19 cellular contexts compared by ENCODE assay signal in genomic region chr2:31012384-31012783, GRCh38.
"Had no signal": no experiment of that assay in that cellular context is flagged by ENCODE, and none has a peak within 500 bp of the region (broad histone marks: within the 10 kb centered on the region; RNA-seq: fewer than 3 reads in every experiment).

No MANE protein-coding gene starts in this region.

- H3K9me3 ChIP-seq: ascending aorta, breast epithelium, gastroesophageal sphincter, mucosa of descending colon, tibial nerve, uterus had no signal

- H3K4me1 ChIP-seq: ascending aorta, breast epithelium, tibial nerve, uterus had no signal

- H3K4me3 ChIP-seq: ascending aorta, breast epithelium, gastroesophageal sphincter, mucosa of descending colon, skin epidermis, tibial nerve, uterus had no signal

- H3K4me3 Mint-ChIP-seq: activated CD4-positive, alpha-beta memory T cell treated with anti-CD3 and anti-CD28 coated beads, Interleukin-2, amount 10 ng/mL, durations not matched to agents 7 days and 5 days; activated naive CD4-positive, alpha-beta T cell treated with anti-CD3 and anti-CD28 coated beads, Interleukin-2, amount 10 ng/mL, durations not matched to agents 7 days and 5 days; activated T-cell treated with anti-CD3 and anti-CD28 coated beads, Interleukin-2, amount 50 U/mL, for 24 hours; effector memory CD8-positive, alpha-beta T cell; naive thymus-derived CD8-positive, alpha-beta T cell had no signal

- H3K27me3 ChIP-seq: ascending aorta, breast epithelium, uterus had no signal

- H3K27me3 Mint-ChIP-seq: activated naive CD4-positive, alpha-beta T cell treated with anti-CD3 and anti-CD28 coated beads, Interleukin-2, amount 10 ng/mL, durations not matched to agents 7 days and 5 days had no signal

- H3K27ac Mint-ChIP-seq: activated CD4-positive, alpha-beta memory T cell treated with anti-CD3 and anti-CD28 coated beads, Interleukin-2, amount 10 ng/mL, durations not matched to agents 7 days and 5 days; activated naive CD4-positive, alpha-beta T cell treated with anti-CD3 and anti-CD28 coated beads, Interleukin-2, amount 10 ng/mL, durations not matched to agents 7 days and 5 days; activated T-cell treated with anti-CD3 and anti-CD28 coated beads, Interleukin-2, amount 50 U/mL, for 24 hours; effector memory CD8-positive, alpha-beta T cell; naive thymus-derived CD8-positive, alpha-beta T cell had no signal

- H3K36me3 Mint-ChIP-seq: activated naive CD4-positive, alpha-beta T cell treated with anti-CD3 and anti-CD28 coated beads, Interleukin-2, amount 10 ng/mL, durations not matched to agents 7 days and 5 days; naive thymus-derived CD8-positive, alpha-beta T cell had no signal

- DNase-seq: activated CD4-positive, alpha-beta memory T cell treated with anti-CD3 and anti-CD28 coated beads, Interleukin-2, amount 10 ng/mL, durations not matched to agents 7 days and 5 days; activated naive CD4-positive, alpha-beta T cell treated with anti-CD3 and anti-CD28 coated beads, Interleukin-2, amount 10 ng/mL, durations not matched to agents 7 days and 5 days; activated T-cell treated with anti-CD3 and anti-CD28 coated beads, Interleukin-2, amount 50 U/mL, for 24 hours; dermis blood vessel endothelial cell; effector memory CD8-positive, alpha-beta T cell; mucosa of descending colon; naive thymus-derived CD8-positive, alpha-beta T cell; stimulated activated CD4-positive, alpha-beta T cell treated with anti-CD3 and anti-CD28 coated beads, Interleukin-4, amount 100 ng/mL, for 4 hours; stimulated activated CD8-positive, alpha-beta memory T cell treated with anti-CD3 and anti-CD28 coated beads, Interleukin-4, amount 100 ng/mL, for 48 hours; stimulated activated naive CD4-positive, alpha-beta T cell treated with Interleukin-2 at 50 U/mL for 16 hours; substantia nigra; T1000; uterus had no signal

- H3K36me3 ChIP-seq: ascending aorta, breast epithelium, gastroesophageal sphincter, tibial nerve, uterus had no signal

- H3K27ac ChIP-seq: ascending aorta, breast epithelium, gastroesophageal sphincter, skin epidermis, tibial nerve, uterus, VCaP had no signal

- H3K4me1 Mint-ChIP-seq: activated CD4-positive, alpha-beta memory T cell treated with anti-CD3 and anti-CD28 coated beads, Interleukin-2, amount 10 ng/mL, durations not matched to agents 7 days and 5 days; activated naive CD4-positive, alpha-beta T cell treated with anti-CD3 and anti-CD28 coated beads, Interleukin-2, amount 10 ng/mL, durations not matched to agents 7 days and 5 days had no signal

- ATAC-seq: effector memory CD8-positive, alpha-beta T cell; gastroesophageal sphincter; mucosa of descending colon; naive thymus-derived CD8-positive, alpha-beta T cell had no signal
